In the genomic region with DNA sequence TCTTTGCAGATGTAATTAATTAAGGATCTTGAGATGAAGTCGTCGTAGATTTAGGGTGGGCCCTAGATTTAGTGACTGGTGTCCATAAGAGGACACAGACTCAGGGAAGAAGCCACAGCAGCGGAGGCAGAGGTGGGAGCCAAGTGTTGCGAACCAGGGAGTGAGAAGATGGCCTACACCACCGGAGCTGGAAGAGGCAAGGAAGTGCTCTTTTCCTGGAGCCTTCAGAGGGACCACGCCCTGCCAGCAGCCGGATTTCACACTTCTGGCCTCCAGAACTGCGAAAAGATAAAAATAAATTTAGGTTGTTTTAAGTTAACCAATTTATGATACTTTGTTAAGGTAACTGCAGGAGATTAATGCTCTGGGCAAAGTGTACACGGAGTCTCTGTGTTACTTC, we compare ENCODE assay signal across 1 cellular context.
TF ChIP-seq lines count a peak whose summit lies in the region.

No MANE protein-coding gene starts in this region.

TF ChIP-seq in WTC11, 78 proteins besides CTCF, POLR2A, EP300 and RAD21 (continued from another document):
- no peak for TF ChIP-seq ZNF263 (CRISPR knock-in tag; IDR thresholded peaks at IDR 0.05; ENCODE audit: low read depth)
- no peak for TF ChIP-seq ZNF232 (CRISPR knock-in tag; IDR thresholded peaks at IDR 0.05)
- TF ChIP-seq ETV6 (CRISPR knock-in tag; IDR thresholded peaks at IDR 0.05): no peak
- no peak for TF ChIP-seq ZMAT4 (CRISPR knock-in tag; IDR thresholded peaks at IDR 0.05)
